ENCODE assay signal across 8 cellular contexts in the genomic region with DNA sequence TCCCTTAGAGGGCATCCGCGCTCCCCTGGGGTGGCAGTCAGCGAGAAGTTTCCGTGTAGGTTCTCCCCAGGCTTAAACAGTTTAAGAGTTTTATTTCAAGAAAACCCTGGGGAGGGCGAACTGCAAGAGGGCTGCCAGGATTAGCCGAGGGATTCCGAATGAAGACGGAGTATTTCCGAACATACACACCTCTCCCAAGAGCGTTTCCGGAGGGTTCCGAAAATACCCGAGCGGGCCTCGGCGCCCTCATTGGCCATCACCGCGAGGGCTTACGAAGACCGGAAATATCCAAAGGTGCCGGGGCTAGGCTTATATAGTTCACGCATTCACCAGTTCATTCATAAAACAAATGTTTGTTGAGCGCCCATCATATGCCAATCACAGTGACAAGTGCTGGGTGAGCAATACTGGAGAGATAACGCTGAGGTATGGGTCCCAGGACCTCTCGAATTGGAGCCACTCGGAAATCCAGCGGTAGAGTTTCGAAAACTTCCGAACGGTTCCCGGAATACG. TPM values are rescaled to one million over a fixed set of nuclear protein-coding genes. Genes with fewer than 3 reads are reported as not detected.
DNase-seq lines count a peak whose midpoint lies in the region; ATAC-seq lines count a peak whose summit lies in the region.

No MANE protein-coding gene starts in this region.

- peak overlapping the region; percentile 100 for H3K4me3 Mint-ChIP-seq in activated T-helper 17 cell treated with anti-CD3 and anti-CD28 coated beads, Interleukin-2, amount 50 U/mL, for 72 hours
- peak overlapping the region; percentile 99 to 100 (median 100) for H3K4me3 Mint-ChIP-seq in naive thymus-derived CD8-positive, alpha-beta T cell
- peak overlapping the region; percentile 100 for H3K4me3 Mint-ChIP-seq in stimulated activated memory B cell treated with anti-CD40 and anti-IgM and Interleukin-4, amounts not matched to agents 10 μg/mL and 1 μg/mL and 100 μg/mL, for 72 hours

- H3K9me3 Mint-ChIP-seq in activated T-helper 17 cell treated with anti-CD3 and anti-CD28 coated beads, Interleukin-2, amount 50 U/mL, for 72 hours, result no peaks in the 10 kb centered on the region
- peaks cover 0 to 2% (median 0%) of the 10 kb centered on the region in 9 donors for H3K9me3 Mint-ChIP-seq in naive thymus-derived CD8-positive, alpha-beta T cell
- H3K9me3 Mint-ChIP-seq in stimulated activated memory B cell treated with anti-CD40 and anti-IgM and Interleukin-4, amounts not matched to agents 10 μg/mL and 1 μg/mL and 100 μg/mL, for 72 hours, result no peaks in the 10 kb centered on the region

- ATAC-seq in activated T-helper 17 cell treated with anti-CD3 and anti-CD28 coated beads, Interleukin-2, amount 50 U/mL, for 72 hours (replicated peaks), result peak; percentile 86
- ATAC-seq in naive thymus-derived CD8-positive, alpha-beta T cell, result peak; percentile 77
- ATAC-seq in stimulated activated memory B cell treated with anti-CD40 and anti-IgM and Interleukin-4, amounts not matched to agents 10 μg/mL and 1 μg/mL and 100 μg/mL, for 72 hours, result peak; percentile 87

- peak overlapping the region; percentile 100 for H3K27ac Mint-ChIP-seq in activated T-helper 17 cell treated with anti-CD3 and anti-CD28 coated beads, Interleukin-2, amount 50 U/mL, for 72 hours
- H3K27ac Mint-ChIP-seq in naive thymus-derived CD8-positive, alpha-beta T cell, result peak overlapping the region; percentile 98 to 100 (median 99)
- H3K27ac Mint-ChIP-seq in stimulated activated memory B cell treated with anti-CD40 and anti-IgM and Interleukin-4, amounts not matched to agents 10 μg/mL and 1 μg/mL and 100 μg/mL, for 72 hours, result peak overlapping the region; percentile 99

- POLR2A ChIA-PET in naive thymus-derived CD8-positive, alpha-beta T cell (lab: Charles Lee), result interaction anchor here (0.5 to 12.9 kb wide), 14 partner anchors 21 to 269 kb away, joined by 3 to 181 read pairs (median 8); partner anchors contain the start of genes HSPBP1, KMT5C, PPP6R1 and U2AF2

- peaks cover 52% of the 10 kb centered on the region for H3K36me3 Mint-ChIP-seq in activated T-helper 17 cell treated with anti-CD3 and anti-CD28 coated beads, Interleukin-2, amount 50 U/mL, for 72 hours (ENCODE audit: low read depth)
- H3K36me3 Mint-ChIP-seq in naive thymus-derived CD8-positive, alpha-beta T cell, result peaks cover 9 to 46% (median 21%) of the 10 kb centered on the region in 3 donors
- peaks cover 45% of the 10 kb centered on the region for H3K36me3 Mint-ChIP-seq in stimulated activated memory B cell treated with anti-CD40 and anti-IgM and Interleukin-4, amounts not matched to agents 10 μg/mL and 1 μg/mL and 100 μg/mL, for 72 hours

- DNase-seq in DMS53 treated with DMSO at 0.1 percent for 48 hours (lab: John Stamatoyannopoulos, UW; ENCODE audit: unreplicated experiment) (peak; percentile 97), GOT3 (lab: John Stamatoyannopoulos, UW) (peak; percentile 72), LHCN-M2 (ENCODE audit: low read depth) (peak; percentile 92), RKO (ENCODE audit: low spot score) (peak; percentile 94), fibroblast of peridontal ligament (ENCODE audit: extremely low read depth) (peak; percentile 96)
- peak; percentile 89 to 100 (median 96) for DNase-seq in naive thymus-derived CD8-positive, alpha-beta T cell

- peaks cover 22% of the 10 kb centered on the region for H3K4me1 Mint-ChIP-seq in activated T-helper 17 cell treated with anti-CD3 and anti-CD28 coated beads, Interleukin-2, amount 50 U/mL, for 72 hours
- H3K4me1 Mint-ChIP-seq in naive thymus-derived CD8-positive, alpha-beta T cell, result peaks cover 33 to 73% (median 69%) of the 10 kb centered on the region in 4 donors
- peaks cover 71% of the 10 kb centered on the region for H3K4me1 Mint-ChIP-seq in stimulated activated memory B cell treated with anti-CD40 and anti-IgM and Interleukin-4, amounts not matched to agents 10 μg/mL and 1 μg/mL and 100 μg/mL, for 72 hours

- H3K27me3 Mint-ChIP-seq in activated T-helper 17 cell treated with anti-CD3 and anti-CD28 coated beads, Interleukin-2, amount 50 U/mL, for 72 hours, result no peaks in the 10 kb centered on the region
- H3K27me3 Mint-ChIP-seq in naive thymus-derived CD8-positive, alpha-beta T cell, result no peaks in the 10 kb centered on the region
- no peaks in the 10 kb centered on the region for H3K27me3 Mint-ChIP-seq in stimulated activated memory B cell treated with anti-CD40 and anti-IgM and Interleukin-4, amounts not matched to agents 10 μg/mL and 1 μg/mL and 100 μg/mL, for 72 hours

RNA-seq across cellular contexts. Expression of gene RPL28, which starts 0.4 kb away (rescaled TPM):
- total RNA-seq in LHCN-M2 (2014; rRNA removed), result 306 and 535 TPM in 2 replicates
- 3,152 TPM for polyA plus RNA-seq in LHCN-M2 (2012)
- total RNA-seq in activated T-helper 17 cell treated with anti-CD3 and anti-CD28 coated beads, Interleukin-2, amount 50 U/mL, for 72 hours, result 1,000 to 10,000 TPM; 2,155 to 2,438 TPM
- total RNA-seq in naive thymus-derived CD8-positive, alpha-beta T cell, result 1,000 to 10,000 TPM; 2,967 to 2,995 TPM
- 1,000 to 10,000 TPM in 1 of 3 donors, 100 to 1,000 TPM in 2; 559 to 1,017 (median 787) TPM for polyA plus RNA-seq in naive thymus-derived CD8-positive, alpha-beta T cell

RNA-seq across cellular contexts. Expression of gene TMEM238, which starts 1.2 kb away (rescaled TPM):
- total RNA-seq in LHCN-M2 (2014; rRNA removed), result 0.32 TPM in 1 of 2 replicates, not detected in the other
- polyA plus RNA-seq in LHCN-M2 (2012), result 0.06 TPM
- 10 to 100 TPM in 1 of 2 donors, 1 to 10 TPM in 1; 7.2 to 11.5 TPM for total RNA-seq in activated T-helper 17 cell treated with anti-CD3 and anti-CD28 coated beads, Interleukin-2, amount 50 U/mL, for 72 hours
- 10 to 100 TPM in 1 of 2 experiments, 1 to 10 TPM in 1; 10.0 to 10.2 TPM for total RNA-seq in naive thymus-derived CD8-positive, alpha-beta T cell
- 1 to 10 TPM; 1.1 to 1.5 (median 1.3) TPM for polyA plus RNA-seq in naive thymus-derived CD8-positive, alpha-beta T cell

RNA-seq across cellular contexts. Expression of gene TMEM190, which starts 8.7 kb away (rescaled TPM):
- not detected in 2 replicates for total RNA-seq in LHCN-M2 (2014; rRNA removed)
- not detected for polyA plus RNA-seq in LHCN-M2 (2012)
- not detected for total RNA-seq in activated T-helper 17 cell treated with anti-CD3 and anti-CD28 coated beads, Interleukin-2, amount 50 U/mL, for 72 hours
- not detected for total RNA-seq in naive thymus-derived CD8-positive, alpha-beta T cell
- polyA plus RNA-seq in naive thymus-derived CD8-positive, alpha-beta T cell, result not detected

RNA-seq across cellular contexts. Expression of gene IL11, which starts 15.0 kb away (rescaled TPM):
- total RNA-seq in LHCN-M2 (2014; rRNA removed), result 1.7 and 2.1 TPM in 2 replicates
- 4.0 TPM for polyA plus RNA-seq in LHCN-M2 (2012)
- under 1 TPM; 0.15 to 0.95 TPM for total RNA-seq in activated T-helper 17 cell treated with anti-CD3 and anti-CD28 coated beads, Interleukin-2, amount 50 U/mL, for 72 hours
- total RNA-seq in naive thymus-derived CD8-positive, alpha-beta T cell, result under 1 TPM in 1 of 2 experiments, not detected in 1; 0.21 TPM
- polyA plus RNA-seq in naive thymus-derived CD8-positive, alpha-beta T cell, result not detected

RNA-seq across cellular contexts. Expression of gene GARIN5B, which starts 22.2 kb away (rescaled TPM):
- not detected in 2 replicates for total RNA-seq in LHCN-M2 (2014; rRNA removed)
- not detected for polyA plus RNA-seq in LHCN-M2 (2012)
- total RNA-seq in activated T-helper 17 cell treated with anti-CD3 and anti-CD28 coated beads, Interleukin-2, amount 50 U/mL, for 72 hours, result not detected
- total RNA-seq in naive thymus-derived CD8-positive, alpha-beta T cell, result not detected
- polyA plus RNA-seq in naive thymus-derived CD8-positive, alpha-beta T cell, result not detected

Comparison
In these comparisons a context has a peak if more than half of its experiments do, and no peak if none do; other contexts are left out.
1. Peak in every context shown above with its lines: DNase-seq and ATAC-seq.